8 cellular contexts compared by ENCODE assay signal in the genomic region with DNA sequence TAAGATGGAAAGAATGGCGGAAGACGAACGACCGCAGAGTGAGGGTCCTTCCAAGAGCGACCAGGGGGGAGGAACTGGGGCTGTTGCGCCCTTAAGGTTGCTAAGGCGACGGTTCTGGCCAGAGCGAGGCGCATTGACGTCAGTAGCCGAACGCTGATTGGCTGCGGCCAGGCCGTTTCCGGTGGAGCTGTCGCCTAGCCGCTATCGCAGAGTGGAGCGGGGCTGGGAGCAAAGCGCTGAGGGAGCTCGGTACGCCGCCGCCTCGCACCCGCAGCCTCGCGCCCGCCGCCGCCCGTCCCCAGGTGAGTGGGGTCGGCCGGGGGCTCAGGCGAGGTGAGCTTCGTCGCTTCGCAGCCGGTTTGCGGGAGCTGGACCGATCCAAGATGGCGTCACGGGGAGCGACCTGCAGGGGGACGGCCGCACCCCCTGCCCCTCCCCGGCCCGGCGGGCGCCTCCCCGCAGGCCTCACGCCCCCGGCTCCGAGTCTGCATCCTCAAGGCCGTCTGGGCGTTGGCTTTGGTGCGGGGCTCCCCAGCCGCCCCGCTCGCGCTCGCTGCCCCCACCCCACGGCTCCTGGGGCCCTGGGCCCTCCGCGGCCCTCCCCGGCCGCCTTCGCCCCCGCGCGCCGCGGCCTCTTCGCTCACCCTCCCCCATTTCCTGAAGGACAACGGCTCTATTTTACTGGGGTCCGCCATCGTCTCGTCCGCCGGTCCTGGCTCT. TPM values are rescaled to one million over a fixed set of nuclear protein-coding genes. Genes with fewer than 3 reads are reported as not detected.
DNase-seq lines count a peak whose midpoint lies in the region; ATAC-seq and TF ChIP-seq lines count a peak whose summit lies in the region.

TSS of gene PRKAR1A (plus strand) at position 184 of the 720 bp plus-strand sequence. CDS start 2,970 bp downstream, outside the sequence.

- H3K27me3 Mint-ChIP-seq in T-helper 17 cell: no peaks in the 10 kb centered on the region

- H3K36me3 ChIP-seq in left ventricle myocardium inferior (peaks cover 23% of the 10 kb centered on the region), upper lobe of left lung (peaks cover 3 to 23% (median 5%) of the 10 kb centered on the region in 4 donors)

- H3K27ac Mint-ChIP-seq in T-helper 17 cell: peak within 1 kb of the TSS; percentile 100

- WGBS in upper lobe of left lung, 2 donors: 0 to 1% methylated on average over 20 to 40 of the region's 81 CpGs

- H3K27me3 ChIP-seq in left ventricle myocardium inferior (ENCODE audit: low read depth) (no peaks in the 10 kb centered on the region), upper lobe of left lung (no peaks in the 10 kb centered on the region)

- TF ChIP-seq EP300 in upper lobe of left lung (IDR thresholded peaks at IDR 0.05): peak in 1 of 4 donors; percentile 50

- H3K27ac ChIP-seq in left ventricle myocardium inferior (replicated peaks) (peak within 1 kb of the TSS; percentile 97), upper lobe of left lung (peak within 1 kb of the TSS; percentile 97 to 100 (median 98))

- peaks cover 18% of the 10 kb centered on the region for H3K36me3 Mint-ChIP-seq in T-helper 17 cell (ENCODE audit: low read depth)

- TF ChIP-seq POLR2A in upper lobe of left lung (IDR thresholded peaks at IDR 0.05): peak in 3 of 4 donors; percentile 70 to 99 (median 87)

- peak within 1 kb of the TSS; percentile 100 for H3K4me3 Mint-ChIP-seq in T-helper 17 cell

- intact Hi-C loops in left ventricle myocardium inferior (cut with micrococcal nuclease): no loop called here
- intact Hi-C loops in posterior vena cava (cut with DNase I): no loop called here

- H3K4me1 ChIP-seq in left ventricle myocardium inferior: peaks cover 84% of the 10 kb centered on the region
- peaks cover 39 to 55% (median 44%) of the 10 kb centered on the region in 4 donors for H3K4me1 ChIP-seq in upper lobe of left lung

- DNase-seq in NCI-H187 (lab: John Stamatoyannopoulos, UW): peak; percentile 80 to 86
- peak; percentile 84 to 89 (median 85) for DNase-seq in T-helper 17 cell
- DNase-seq in amygdala (lab: John Stamatoyannopoulos, UW): peak; percentile 79 to 98 (median 92)
- peak; percentile 95 for DNase-seq in left ventricle myocardium inferior
- peak; percentile 98 for DNase-seq in posterior vena cava (ENCODE audit: low spot score)
- DNase-seq in upper lobe of left lung: peak; percentile 95 to 97

- peak; percentile 32 for TF ChIP-seq CTCF in left ventricle myocardium inferior (IDR thresholded peaks at IDR 0.05; ENCODE audit: borderline replicate concordance)
- TF ChIP-seq CTCF in upper lobe of left lung (IDR thresholded peaks at IDR 0.05): peak in 3 of 6 experiments; percentile 34 to 59 (median 48)

- no peaks in the 10 kb centered on the region for H3K9me3 ChIP-seq in T-helper 17 cell (ENCODE audit: control insufficient read depth, low read length, poor library complexity, severe bottlenecking)
- H3K9me3 ChIP-seq in left ventricle myocardium inferior (replicated peaks): no peaks in the 10 kb centered on the region
- no peaks in the 10 kb centered on the region for H3K9me3 ChIP-seq in upper lobe of left lung

- ATAC-seq in GM18502 (IDR thresholded peaks at IDR 0.05; ENCODE audit: poor library complexity, unreplicated experiment) (peak; percentile 90), HG02943 (IDR thresholded peaks at IDR 0.05; ENCODE audit: low read depth, unreplicated experiment) (peak; percentile 93), T-helper 17 cell (peak; percentile 90), upper lobe of left lung (ENCODE audit: low FRiP score in 2 of 2) (peak; percentile 94 to 96)

- peaks cover 36% of the 10 kb centered on the region for H3K4me1 Mint-ChIP-seq in T-helper 17 cell

- H3K4me3 ChIP-seq in left ventricle myocardium inferior (peak within 1 kb of the TSS; percentile 76), upper lobe of left lung (peak within 1 kb of the TSS; percentile 65 to 88 (median 78))

RNA-seq across cellular contexts. Expression of gene PRKAR1A, which starts in this region (rescaled TPM):
- total RNA-seq in T-helper 17 cell (100 to 1,000 TPM; 133 to 146 TPM), left ventricle myocardium inferior (733 TPM), posterior vena cava (100 to 1,000 TPM; 236 to 271 TPM), upper lobe of left lung (100 to 1,000 TPM; 161 to 490 (median 396) TPM)

Comparison
In these comparisons a context has a peak if more than half of its experiments do, and no peak if none do; other contexts are left out.
1. Peak in every context shown above with its lines: DNase-seq, ATAC-seq, H3K4me3 ChIP-seq and H3K27ac ChIP-seq.